Comparison of ENCODE assay signal across 9 cellular contexts in genomic region chr19:3054972-3055740, GRCh38. TPM values are rescaled to one million over a fixed set of nuclear protein-coding genes. Genes with fewer than 3 reads are reported as not detected.
DNase-seq lines count a peak whose midpoint lies in the region; ATAC-seq and TF ChIP-seq lines count a peak whose summit lies in the region.
"Had no signal": no experiment of that assay in that cellular context is flagged by ENCODE, and none has a peak within 500 bp of the region (broad histone marks: within the 10 kb centered on the region; RNA-seq: fewer than 3 reads in every experiment).

No MANE protein-coding gene starts in this region.

- no peak for TF ChIP-seq POLR2A in esophagus squamous epithelium (IDR thresholded peaks at IDR 0.05)

- DNase-seq in Daoy (ENCODE audit: low read depth), result peak; percentile 79
- DNase-seq in RWPE1 (ENCODE audit: low spot score), result peak; percentile 92
- DNase-seq in esophagus squamous epithelium (lab: John Stamatoyannopoulos, UW), result no peak
- DNase-seq in renal cortical epithelial cell (ENCODE audit: low read depth), result peak; percentile 61
- DNase-seq in GF-D8 (lab: John Stamatoyannopoulos, UW), result no peak
- no peak for DNase-seq in effector CD4-positive, alpha-beta T cell
- DNase-seq in NCI-H2107 treated with DMSO at 0.1 percent for 48 hours (lab: John Stamatoyannopoulos, UW; ENCODE audit: unreplicated experiment), result no peak
- DNase-seq: activated gamma-delta T cell had no signal

- no peak for ATAC-seq in HG02840 (IDR thresholded peaks at IDR 0.05; ENCODE audit: low FRiP score, unreplicated experiment)

- POLR2A ChIA-PET in RWPE1 (lab: Yijun Ruan, JAX; ENCODE audit: low non-redundant PET), result no interaction called here

- no peak for TF ChIP-seq CTCF in RWPE1 (conservative IDR thresholded peaks at IDR 0.05; ENCODE audit: low read depth)
- no peak for TF ChIP-seq CTCF in esophagus squamous epithelium (IDR thresholded peaks at IDR 0.05)

- H3K36me3 ChIP-seq in esophagus squamous epithelium, result peaks cover 5 to 78% (median 21%) of the 10 kb centered on the region in 3 donors

- peaks cover 67 to 90% (median 72%) of the 10 kb centered on the region in 3 donors for H3K4me1 ChIP-seq in esophagus squamous epithelium

- CTCF ChIA-PET in RWPE1 (lab: Yijun Ruan, JAX), result interaction anchor here (0.5 to 1.0 kb wide), 5 partner anchors 18 to 220 kb away, joined by 3 to 4 read pairs (median 4); no protein-coding TSS in a partner anchor

- no peaks in the 10 kb centered on the region for H3K9me3 ChIP-seq in esophagus squamous epithelium

- H3K27me3 ChIP-seq in esophagus squamous epithelium, result no peaks in the 10 kb centered on the region

- 20 to 57% methylated on average over 3 to 9 of the region's 20 CpGs for WGBS in esophagus squamous epithelium, 2 donors

- H3K4me3 ChIP-seq in esophagus squamous epithelium, result peak overlapping the region in 2 of 4 donors; percentile 5 to 32

- intact Hi-C loops in esophagus squamous epithelium (cut with DNase I), result no loop called here

- H3K27ac ChIP-seq in RWPE1, result peak overlapping the region; percentile 100
- peak overlapping the region; percentile 85 to 99 (median 94) for H3K27ac ChIP-seq in esophagus squamous epithelium

RNA-seq across cellular contexts. Expression of gene TLE5, which starts 7.1 kb away (rescaled TPM):
- 147 and 186 TPM in 2 replicates for total RNA-seq in Daoy (2014; rRNA removed; shearing (Covaris generic))
- 100 to 1,000 TPM; 141 to 433 (median 298) TPM for total RNA-seq in esophagus squamous epithelium
- total RNA-seq in renal cortical epithelial cell, result 83.2 and 170 TPM in 2 replicates

RNA-seq across cellular contexts. Expression of gene TLE2, which starts 26.1 kb away (rescaled TPM):
- total RNA-seq in Daoy (2014; rRNA removed; shearing (Covaris generic)), result 0.03 and 1.5 TPM in 2 replicates
- total RNA-seq in esophagus squamous epithelium, result 10 to 100 TPM in 1 of 4 donors, 1 to 10 TPM in 3; 5.4 to 22.7 (median 7.6) TPM
- 15.0 and 15.8 TPM in 2 replicates for total RNA-seq in renal cortical epithelial cell

RNA-seq across cellular contexts. Expression of gene GNA11, which starts 39.0 kb away (rescaled TPM):
- total RNA-seq in Daoy (2014; rRNA removed; shearing (Covaris generic)), result 35.6 and 46.2 TPM in 2 replicates
- total RNA-seq in esophagus squamous epithelium (10 to 100 TPM; 21.2 to 39.7 (median 34.0) TPM), renal cortical epithelial cell (76.2 and 80.7 TPM in 2 replicates)

Comparison
In these comparisons a context has a peak if more than half of its experiments do, and no peak if none do; other contexts are left out.
1. DNase-seq: peak in Daoy (single experiment), RWPE1 (single experiment) and renal cortical epithelial cell (single experiment); none in esophagus squamous epithelium (single experiment), GF-D8 (single experiment), effector CD4-positive, alpha-beta T cell (single experiment) and NCI-H2107 treated with DMSO at 0.1 percent for 48 hours (single experiment).